Comparison of ENCODE assay signal across 17 cellular contexts in the genomic region with DNA sequence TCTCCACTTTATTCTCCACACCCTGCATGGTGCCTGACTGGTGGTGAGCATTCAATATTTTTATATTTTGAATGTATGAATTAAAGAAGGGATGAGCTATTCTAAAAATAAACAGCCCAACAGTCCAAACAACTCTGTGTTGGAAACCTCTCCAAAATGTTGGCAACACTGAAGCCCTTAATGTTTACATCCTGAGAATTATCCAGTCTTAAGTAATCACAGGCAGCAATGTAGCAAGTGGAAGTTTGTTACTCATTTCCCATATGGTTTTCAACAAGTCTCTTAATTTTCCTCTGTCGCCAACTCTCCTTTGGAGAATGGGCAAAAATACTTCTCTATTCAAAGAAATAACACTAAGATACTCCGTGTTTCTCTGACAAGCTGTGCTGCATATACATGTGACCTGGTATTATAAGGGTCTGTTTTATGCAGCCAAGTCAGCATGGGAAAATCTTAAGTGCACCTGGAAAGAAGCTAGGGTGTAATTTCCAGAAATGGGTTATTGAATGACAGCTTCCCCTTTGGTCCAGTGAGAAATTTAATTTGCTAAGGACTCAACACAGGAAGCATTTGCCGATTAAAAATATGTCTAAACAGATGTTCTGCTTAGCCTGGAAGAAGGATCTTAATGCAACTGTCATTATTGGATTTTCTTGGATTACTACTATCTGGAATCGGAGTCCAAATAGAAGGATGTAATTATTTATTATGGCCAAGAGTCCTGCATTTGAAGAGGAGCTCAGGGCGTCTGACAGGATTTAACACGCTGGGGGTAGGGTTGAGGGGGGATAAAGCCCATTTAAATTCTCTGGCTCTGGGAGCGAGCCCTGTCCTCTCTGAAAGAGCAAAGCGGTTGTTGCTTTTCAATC.
DNase-seq lines count a peak whose midpoint lies in the region; ATAC-seq and TF ChIP-seq lines count a peak whose summit lies in the region.
"Had no signal": no experiment of that assay in that cellular context is flagged by ENCODE, and none has a peak within 500 bp of the region (broad histone marks: within the 10 kb centered on the region; RNA-seq: fewer than 3 reads in every experiment).

No MANE protein-coding gene starts in this region.

- ATAC-seq in left ventricle myocardium superior (peak; percentile 77), HG03442 (IDR thresholded peaks at IDR 0.05; ENCODE audit: unreplicated experiment) (no peak)
- ATAC-seq: K562, PC-3 had no signal

- intact Hi-C loops in left ventricle myocardium superior (cut with micrococcal nuclease): no loop called here

- TF ChIP-seq CTCF in AG10803 (conservative IDR thresholded peaks at IDR 0.05; ENCODE audit: low read length): no peak
- TF ChIP-seq CTCF in brain (conservative IDR thresholded peaks at IDR 0.05): no peak

- H3K4me3 ChIP-seq in AG10803 (ENCODE audit: low read length): no peak overlapping the region
- H3K4me3 ChIP-seq: GM23248, K562 had no signal

- peak overlapping the region in 2 of 5 experiments; percentile 46 to 51 for H3K4me3 Mint-ChIP-seq in brain
- H3K4me3 Mint-ChIP-seq: CD4-positive, CD25-positive, alpha-beta regulatory T cell had no signal

- no peaks in the 10 kb centered on the region for H3K36me3 Mint-ChIP-seq in brain
- H3K36me3 Mint-ChIP-seq: CD4-positive, CD25-positive, alpha-beta regulatory T cell had no signal

- H3K9me3 Mint-ChIP-seq in brain: peaks cover 8 to 18% (median 12%) of the 10 kb centered on the region in 5 experiments

- peaks cover 44% of the 10 kb centered on the region for H3K27me3 Mint-ChIP-seq in brain

- DNase-seq in AG10803 (ENCODE audit: low read depth) (peak; percentile 24), NCI-H2227 (lab: John Stamatoyannopoulos, UW; ENCODE audit: unreplicated experiment) (peak; percentile 76), left ventricle myocardium superior (no peak), NCI-H2196 (lab: John Stamatoyannopoulos, UW; ENCODE audit: unreplicated experiment) (no peak), iPS-NIHi7 (ENCODE audit: extremely low spot score) (no peak)
- DNase-seq in stimulated activated CD4-positive, alpha-beta T cell treated with anti-CD3 and anti-CD28 coated beads, Interleukin-4, amount 100 ng/mL, for 1 hour: no peak
- DNase-seq: CD4-positive, CD25-positive, alpha-beta regulatory T cell; DND-41; GM23248; NCI-H1436 treated with DMSO at 0.1 percent for 48 hours; NCI-H2081; NCI-H226; NCI-H69; PC-3 had no signal

- H3K4me1 Mint-ChIP-seq in brain: peaks cover 26% of the 10 kb centered on the region
- H3K4me1 Mint-ChIP-seq: CD4-positive, CD25-positive, alpha-beta regulatory T cell had no signal

- peak overlapping the region in 3 of 5 experiments; percentile 58 to 89 (median 79) for H3K27ac Mint-ChIP-seq in brain
- H3K27ac Mint-ChIP-seq: CD4-positive, CD25-positive, alpha-beta regulatory T cell had no signal

Comparison
In these comparisons a context has a peak if more than half of its experiments do, and no peak if none do; other contexts are left out.
1. DNase-seq: peak in AG10803 (single experiment) and NCI-H2227 (single experiment); none in left ventricle myocardium superior (single experiment), NCI-H2196 (single experiment), iPS-NIHi7 (single experiment) and stimulated activated CD4-positive, alpha-beta T cell treated with anti-CD3 and anti-CD28 coated beads, Interleukin-4, amount 100 ng/mL, for 1 hour (single experiment).